Comparison of ENCODE assay signal across 16 cellular contexts in the genomic region with DNA sequence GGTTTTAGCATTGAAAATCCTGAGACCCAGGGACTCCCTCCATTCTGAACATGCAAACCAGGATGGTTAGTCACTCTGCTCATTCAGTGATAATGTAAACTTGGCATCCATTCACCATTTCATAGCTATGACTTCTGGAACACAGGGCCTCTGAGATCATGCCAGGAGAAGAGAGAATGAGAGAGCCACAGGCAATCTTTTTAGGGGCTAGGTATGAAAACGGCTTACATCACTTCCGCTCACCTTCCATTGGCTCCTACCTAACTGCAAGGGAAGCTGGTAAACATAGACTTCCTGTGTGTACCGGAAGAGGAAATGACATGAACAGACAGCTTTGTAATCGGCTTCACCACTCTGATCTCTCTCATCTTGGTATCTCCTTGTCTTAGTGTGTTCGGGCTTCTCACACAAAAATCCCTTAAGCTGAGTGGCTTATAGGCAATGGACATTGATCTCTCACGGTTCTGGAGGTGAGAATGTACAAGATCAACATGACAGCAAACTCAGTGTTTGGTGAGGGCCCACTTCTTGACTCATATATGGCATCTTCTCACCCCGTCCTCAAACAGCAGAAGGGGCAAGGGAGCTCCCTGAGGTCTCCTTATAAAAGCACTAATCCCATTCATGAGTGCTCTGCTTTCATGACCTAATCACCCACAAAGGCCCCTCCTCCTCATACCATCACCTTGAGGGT.
DNase-seq lines count a peak whose midpoint lies in the region; ATAC-seq, FAIRE-seq and TF ChIP-seq lines count a peak whose summit lies in the region.
"Had no signal": no experiment of that assay in that cellular context is flagged by ENCODE, and none has a peak within 500 bp of the region (broad histone marks: within the 10 kb centered on the region; RNA-seq: fewer than 3 reads in every experiment).

No MANE protein-coding gene starts in this region.

- H3K9me3 ChIP-seq in OCI-LY3 (ENCODE audit: insufficient read depth, low read length) (no peaks in the 10 kb centered on the region), uterus (no peaks in the 10 kb centered on the region), vagina (no peaks in the 10 kb centered on the region)
- H3K9me3 ChIP-seq: left ventricle myocardium inferior, sigmoid colon had no signal

- H3K4me2 ChIP-seq in OCI-LY3 (ENCODE audit: low read length): no peak overlapping the region
- H3K4me2 ChIP-seq: KMS-11 had no signal

- H3K79me2 ChIP-seq in OCI-LY3 (ENCODE audit: low read length): no peaks in the 10 kb centered on the region

- no peak overlapping the region for H3K27ac ChIP-seq in OCI-LY3 (ENCODE audit: low read length)
- H3K27ac ChIP-seq in uterus: no peak overlapping the region
- no peak overlapping the region for H3K27ac ChIP-seq in vagina
- H3K27ac ChIP-seq: heart left ventricle, KMS-11, left ventricle myocardium inferior, WERI-Rb-1 had no signal

- no peaks in the 10 kb centered on the region for H3K27me3 ChIP-seq in OCI-LY3 (ENCODE audit: low read depth, low read length)
- H3K27me3 ChIP-seq in bronchial epithelial cell (ENCODE audit: control insufficient read depth, insufficient read depth, low read length): no peaks in the 10 kb centered on the region
- H3K27me3 ChIP-seq in uterus: no peaks in the 10 kb centered on the region
- H3K27me3 ChIP-seq in vagina: no peaks in the 10 kb centered on the region
- H3K27me3 ChIP-seq: heart left ventricle, sigmoid colon had no signal

- peak; percentile 90 for DNase-seq in EL
- peak; percentile 69 for DNase-seq in bronchial epithelial cell (ENCODE audit: low read depth)
- DNase-seq in non-pigmented ciliary epithelial cell (ENCODE audit: low read depth): peak; percentile 68
- no peak for DNase-seq in uterus
- DNase-seq in vagina (ENCODE audit: extremely low spot score in 2 of 2): no peak
- no peak for DNase-seq in activated T-cell treated with anti-CD3 and anti-CD28 coated beads, Interleukin-2, amount 50 U/mL, for 48 hours
- DNase-seq: activated CD8-positive, alpha-beta memory T cell treated with anti-CD3 and anti-CD28 coated beads, Interleukin-2, amount 50 U/mL, for 4 hours; heart left ventricle; left ventricle myocardium inferior; NCI-H187 treated with DMSO at 0.1 percent for 48 hours; SIG-M5; sigmoid colon; WERI-Rb-1 had no signal

- H3K4me1 ChIP-seq in OCI-LY3 (ENCODE audit: low read length): peaks cover 13% of the 10 kb centered on the region
- no peaks in the 10 kb centered on the region for H3K4me1 ChIP-seq in uterus
- H3K4me1 ChIP-seq in vagina: no peaks in the 10 kb centered on the region

- TF ChIP-seq CTCF in OCI-LY3 (IDR thresholded peaks at IDR 0.05; ENCODE audit: low read depth, low read length) (no peak), bronchial epithelial cell (IDR thresholded peaks at IDR 0.05; ENCODE audit: insufficient read depth, low read length, severe bottlenecking) (no peak), uterus (IDR thresholded peaks at IDR 0.05) (no peak), vagina (IDR thresholded peaks at IDR 0.05) (no peak)

- TF ChIP-seq POLR2A in GM18505 (IDR thresholded peaks at IDR 0.05; ENCODE audit: borderline replicate concordance, extremely low read depth, insufficient read depth, insufficient read length): no peak
- TF ChIP-seq POLR2A in uterus (IDR thresholded peaks at IDR 0.05): no peak
- TF ChIP-seq POLR2A in vagina (IDR thresholded peaks at IDR 0.05): no peak

- H3K36me3 ChIP-seq in OCI-LY3 (replicated peaks; ENCODE audit: low read depth, low read length) (peaks cover 2% of the 10 kb centered on the region), bronchial epithelial cell (ENCODE audit: control insufficient read depth, insufficient read depth, low read length) (no peaks in the 10 kb centered on the region), uterus (no peaks in the 10 kb centered on the region), vagina (no peaks in the 10 kb centered on the region)
- H3K36me3 ChIP-seq: heart left ventricle, left ventricle myocardium inferior, sigmoid colon, WERI-Rb-1 had no signal

- no peaks in the 10 kb centered on the region for H4K20me1 ChIP-seq in OCI-LY3 (ENCODE audit: insufficient read depth, low read length)

- no peak for ATAC-seq in GM18505 (IDR thresholded peaks at IDR 0.05; ENCODE audit: unreplicated experiment)

- no peak overlapping the region for H3K4me3 ChIP-seq in OCI-LY3 (ENCODE audit: low read length)
- no peak overlapping the region for H3K4me3 ChIP-seq in bronchial epithelial cell (ENCODE audit: low read depth, low read length)
- H3K4me3 ChIP-seq in uterus: no peak overlapping the region
- H3K4me3 ChIP-seq in vagina: no peak overlapping the region
- H3K4me3 ChIP-seq: heart left ventricle, left ventricle myocardium inferior, sigmoid colon had no signal

- intact Hi-C loops in uterus (cut with DNase I; ENCODE audit: low total_unique reads) (no loop called here), vagina (cut with DNase I) (no loop called here)

- peak overlapping the region; percentile 39; the same call in 1 of the 2 replicates for H2AFZ ChIP-seq in OCI-LY3 (ENCODE audit: low read depth, low read length)

- H3K9ac ChIP-seq in OCI-LY3 (ENCODE audit: low read length): no peak overlapping the region
- H3K9ac ChIP-seq: KMS-11 had no signal

- FAIRE-seq in bronchial epithelial cell (lab: Jason Lieb, UNC): peak; percentile 40

Comparison
In these comparisons a context has a peak if more than half of its experiments do, and no peak if none do; other contexts are left out.
1. DNase-seq: peak in EL (single experiment), bronchial epithelial cell (single experiment) and non-pigmented ciliary epithelial cell (single experiment); none in uterus (0 of 2), vagina (0 of 2) and activated T-cell treated with anti-CD3 and anti-CD28 coated beads, Interleukin-2, amount 50 U/mL, for 48 hours (0 of 2).